ENCODE assay signal across 8 cellular contexts in genomic region chr3:14179114-14179465, GRCh38. TPM values are rescaled to one million over a fixed set of nuclear protein-coding genes. Genes with fewer than 3 reads are reported as not detected.
DNase-seq lines count a peak whose midpoint lies in the region; TF ChIP-seq lines count a peak whose summit lies in the region.

No MANE protein-coding gene starts in this region.

- H3K4me1 ChIP-seq in CD8-positive, alpha-beta memory T cell (ENCODE audit: insufficient read depth, low read length) = peaks cover 41% of the 10 kb centered on the region
- H3K4me1 ChIP-seq in PC-9 (replicated peaks; ENCODE audit: insufficient read depth) = peaks cover 19% of the 10 kb centered on the region
- H3K4me1 ChIP-seq in osteoblast (ENCODE audit: insufficient read depth, low read length) = peaks cover 37% of the 10 kb centered on the region

- no peaks in the 10 kb centered on the region for H4K20me1 ChIP-seq in PC-9 (ENCODE audit: insufficient read depth)
- H4K20me1 ChIP-seq in osteoblast (ENCODE audit: insufficient read depth, low read length) = peaks cover 13% of the 10 kb centered on the region

- H3K9me3 ChIP-seq in CD8-positive, alpha-beta memory T cell (ENCODE audit: low read length) = no peaks in the 10 kb centered on the region
- H3K9me3 ChIP-seq in PC-9 (ENCODE audit: insufficient read depth, low read depth) = no peaks in the 10 kb centered on the region
- no peaks in the 10 kb centered on the region for H3K9me3 ChIP-seq in osteoblast (ENCODE audit: low read depth, low read length)

- H3K4me2 ChIP-seq in PC-9 (peak overlapping the region; percentile 88), osteoblast (ENCODE audit: insufficient read depth, low read length) (peak overlapping the region; percentile 86)

- no peaks in the 10 kb centered on the region for H3K9me2 ChIP-seq in PC-9 (ENCODE audit: insufficient read depth)

- no TSS peak for BruUV-seq in PC-9 (replicated peaks; lab: Mats Ljungman, UMichigan)

- H2AFZ ChIP-seq in PC-9 (peak overlapping the region; percentile 94), osteoblast (ENCODE audit: low read length) (peak overlapping the region; percentile 99)

- H3K36me3 ChIP-seq in CD8-positive, alpha-beta memory T cell (ENCODE audit: insufficient read depth, low read length) = peaks cover 28% of the 10 kb centered on the region
- peaks cover 30% of the 10 kb centered on the region for H3K36me3 ChIP-seq in PC-9 (ENCODE audit: low read depth)
- peaks cover 18% of the 10 kb centered on the region for H3K36me3 ChIP-seq in osteoblast (ENCODE audit: insufficient read depth, low read length)

- H3K27ac ChIP-seq in CD8-positive, alpha-beta memory T cell (ENCODE audit: low read depth, low read length) = peak overlapping the region; percentile 96
- H3K27ac ChIP-seq in PC-9 = peak overlapping the region; percentile 47
- peak overlapping the region; percentile 75 for H3K27ac ChIP-seq in osteoblast (ENCODE audit: low read depth, low read length)

- peaks cover 58 to 82% (median 81%) of the 10 kb centered on the region in 3 donors for H3K4me1 Mint-ChIP-seq in CD8-positive, alpha-beta memory T cell

- TF ChIP-seq CTCF in PC-9 (conservative IDR thresholded peaks at IDR 0.05) (no peak), epithelial cell of esophagus (IDR thresholded peaks at IDR 0.05; ENCODE audit: insufficient read depth, low read depth, low read length, missing control alignments) (no peak), osteoblast (IDR thresholded peaks at IDR 0.05; ENCODE audit: extremely low read depth, low read depth, low read length) (no peak)

- POLR2A ChIA-PET in CD8-positive, alpha-beta memory T cell (lab: Charles Lee) = interaction anchor here (0.5 to 3.5 kb wide), 13 partner anchors 10 to 1527 kb away, joined by 3 to 78 read pairs (median 8); partner anchors contain the start of genes CCDC174, CHCHD4, SLC6A6 and TMEM43
- POLR2A ChIA-PET in PC-9 (lab: Charles Lee; ENCODE audit: unreplicated experiment) = interaction anchor here (0.6 to 0.9 kb wide), 4 partner anchors 35 to 215 kb away, joined by 3 to 25 read pairs (median 6); partner anchors contain the start of genes CHCHD4 and TMEM43

- H3K27me3 ChIP-seq in CD8-positive, alpha-beta memory T cell (ENCODE audit: insufficient read depth, low read length, poor library complexity, severe bottlenecking) = no peaks in the 10 kb centered on the region
- H3K27me3 ChIP-seq in PC-9 (ENCODE audit: insufficient read depth, low read depth) = no peaks in the 10 kb centered on the region
- no peaks in the 10 kb centered on the region for H3K27me3 ChIP-seq in osteoblast (ENCODE audit: insufficient read depth, low read length)

- H3F3A ChIP-seq in PC-9 (ENCODE audit: insufficient read depth, low read depth) = peaks cover 5% of the 10 kb centered on the region; the same call in 1 of the 2 replicates

- no peak for DNase-seq in CD8-positive, alpha-beta memory T cell
- DNase-seq in PC-9 = no peak
- DNase-seq in epithelial cell of esophagus (ENCODE audit: low read depth) = no peak
- DNase-seq in osteoblast (ENCODE audit: insufficient read length, low spot score, missing footprints) = no peak
- no peak for DNase-seq in NCI-H1436 treated with DMSO at 0.1 percent for 48 hours (lab: John Stamatoyannopoulos, UW)
- no peak for DNase-seq in hippocampal formation (lab: John Stamatoyannopoulos, UW)
- no peak for DNase-seq in stimulated activated CD8-positive, alpha-beta memory T cell treated with anti-CD3 and anti-CD28 coated beads, Interleukin-4, amount 100 ng/mL, for 48 hours
- no peak for DNase-seq in NCI-H510A treated with DMSO at 0.1 percent for 48 hours (lab: John Stamatoyannopoulos, UW)

- intact Hi-C loops in PC-9 (cut with micrococcal nuclease; ENCODE audit: unreplicated experiment) = loop anchor here (2.0 to 5.0 kb wide), 5 partner anchors 34 to 473 kb away; partner anchors contain the start of gene CCDC174

- H3K27ac Mint-ChIP-seq in CD8-positive, alpha-beta memory T cell = peak overlapping the region; percentile 94 to 100 (median 99)

- H3K36me3 Mint-ChIP-seq in CD8-positive, alpha-beta memory T cell = peaks cover 0 to 44% (median 11%) of the 10 kb centered on the region in 3 donors

- H3K27me3 Mint-ChIP-seq in CD8-positive, alpha-beta memory T cell = peaks cover 0 to 2% of the 10 kb centered on the region in 2 donors

- H3K79me2 ChIP-seq in PC-9 (ENCODE audit: low read depth) = peaks cover 69% of the 10 kb centered on the region
- H3K79me2 ChIP-seq in osteoblast (ENCODE audit: insufficient read depth, low read length) = peaks cover 65% of the 10 kb centered on the region

- peak overlapping the region; percentile 79 for H3K4me3 ChIP-seq in CD8-positive, alpha-beta memory T cell (ENCODE audit: low read length)
- H3K4me3 ChIP-seq in PC-9 (peak overlapping the region; percentile 69), epithelial cell of esophagus (ENCODE audit: low read length) (peak overlapping the region; percentile 100), osteoblast (ENCODE audit: insufficient read depth, low read length) (peak overlapping the region; percentile 88)

- H3K4me3 Mint-ChIP-seq in CD8-positive, alpha-beta memory T cell = peak overlapping the region; percentile 92 to 100 (median 98)

- CTCF ChIA-PET in CD8-positive, alpha-beta memory T cell (lab: Charles Lee) = interaction anchor here (1.0 to 3.1 kb wide), 7 partner anchors 24 to 283 kb away, joined by 3 to 30 read pairs (median 5); partner anchors contain the start of genes CHCHD4 and TMEM43
- CTCF ChIA-PET in PC-9 (lab: Charles Lee) = interaction anchor here (1.0 to 1.4 kb wide), 2 partner anchors 24 to 283 kb away, joined by 3 to 4 read pairs; no protein-coding TSS in a partner anchor

- H3K9me3 Mint-ChIP-seq in CD8-positive, alpha-beta memory T cell = no peaks in the 10 kb centered on the region

RNA-seq across cellular contexts. Expression of gene LSM3, which starts 0.5 kb away (rescaled TPM):
- 10 to 100 TPM; 25.8 to 26.6 TPM for total RNA-seq in CD8-positive, alpha-beta memory T cell
- 22.9 TPM for polyA plus RNA-seq in CD8-positive, alpha-beta memory T cell
- 8.7 and 18.3 TPM in 2 replicates for total RNA-seq in PC-9 (2021)
- 5.1 and 5.6 TPM in 2 replicates for total RNA-seq in osteoblast

RNA-seq across cellular contexts. Expression of gene XPC, which starts 0.7 kb away (rescaled TPM):
- total RNA-seq in CD8-positive, alpha-beta memory T cell = 10 to 100 TPM; 38.8 to 38.9 TPM
- polyA plus RNA-seq in CD8-positive, alpha-beta memory T cell = 44.0 TPM
- total RNA-seq in PC-9 (2021) (27.1 and 28.8 TPM in 2 replicates), osteoblast (50.1 and 52.1 TPM in 2 replicates)

RNA-seq across cellular contexts. Expression of gene TMEM43, which starts 54.2 kb away (rescaled TPM):
- 10 to 100 TPM; 48.8 to 49.4 TPM for total RNA-seq in CD8-positive, alpha-beta memory T cell
- polyA plus RNA-seq in CD8-positive, alpha-beta memory T cell = 75.3 TPM
- total RNA-seq in PC-9 (2021) (62.3 and 64.7 TPM in 2 replicates), osteoblast (138 and 145 TPM in 2 replicates)

RNA-seq across cellular contexts. Expression of gene CHCHD4, which starts 54.4 kb away (rescaled TPM):
- total RNA-seq in CD8-positive, alpha-beta memory T cell = 10 to 100 TPM; 21.7 to 21.8 TPM
- 13.9 TPM for polyA plus RNA-seq in CD8-positive, alpha-beta memory T cell
- total RNA-seq in PC-9 (2021) (14.4 and 17.6 TPM in 2 replicates), osteoblast (9.1 and 10.1 TPM in 2 replicates)
